ENCODE assay signal across 23 cellular contexts in genomic region chr21:44803651-44804050, GRCh38. TPM values are rescaled to one million over a fixed set of nuclear protein-coding genes. Genes with fewer than 3 reads are reported as not detected.
DNase-seq lines count a peak whose midpoint lies in the region; TF ChIP-seq lines count a peak whose summit lies in the region.
"Had no signal": no experiment of that assay in that cellular context is flagged by ENCODE, and none has a peak within 500 bp of the region (broad histone marks: within the 10 kb centered on the region; RNA-seq: fewer than 3 reads in every experiment).

No MANE protein-coding gene starts in this region.

- H3K27me3 Mint-ChIP-seq in activated T-cell treated with anti-CD3 and anti-CD28 coated beads, Interleukin-2, amount 50 U/mL, for 24 hours: no peaks in the 10 kb centered on the region
- no peaks in the 10 kb centered on the region for H3K27me3 Mint-ChIP-seq in CD8-positive, alpha-beta memory T cell
- H3K27me3 Mint-ChIP-seq in activated T-helper 2 cell treated with anti-CD3 and anti-CD28 coated beads, Interferon-gamma antibody, Interleukin-2, Interleukin-4, amounts not matched to agents 10 μg/mL and 5 μg/mL and 100 μg/mL, durations not matched to agents 14 hours and 24 hours and 36 hours (ENCODE audit: low read depth): no peaks in the 10 kb centered on the region
- H3K27me3 Mint-ChIP-seq in neural progenitor cell (ENCODE audit: insufficient read depth, low read depth): peaks cover 7% of the 10 kb centered on the region

- POLR2A ChIA-PET in CD8-positive, alpha-beta memory T cell (lab: Charles Lee): no interaction called here

- no peak overlapping the region for H3K4me3 ChIP-seq in CD8-positive, alpha-beta memory T cell (ENCODE audit: low read length)
- no peak overlapping the region for H3K4me3 ChIP-seq in neural progenitor cell
- H3K4me3 ChIP-seq: breast epithelium, lower lobe of right lung, right atrium auricular region, SJCRH30 had no signal

- peaks cover 22% of the 10 kb centered on the region for H3K36me3 ChIP-seq in CD8-positive, alpha-beta memory T cell (ENCODE audit: insufficient read depth, low read length)
- H3K36me3 ChIP-seq in neural progenitor cell: peaks cover 6% of the 10 kb centered on the region
- H3K36me3 ChIP-seq: breast epithelium had no signal

- no peaks in the 10 kb centered on the region for H3K9me3 Mint-ChIP-seq in activated T-cell treated with anti-CD3 and anti-CD28 coated beads, Interleukin-2, amount 50 U/mL, for 24 hours
- H3K9me3 Mint-ChIP-seq in CD8-positive, alpha-beta memory T cell: no peaks in the 10 kb centered on the region
- no peaks in the 10 kb centered on the region for H3K9me3 Mint-ChIP-seq in activated T-helper 2 cell treated with anti-CD3 and anti-CD28 coated beads, Interferon-gamma antibody, Interleukin-2, Interleukin-4, amounts not matched to agents 10 μg/mL and 5 μg/mL and 100 μg/mL, durations not matched to agents 14 hours and 24 hours and 36 hours
- no peaks in the 10 kb centered on the region for H3K9me3 Mint-ChIP-seq in neural progenitor cell

- H3K27ac ChIP-seq in CD8-positive, alpha-beta memory T cell (ENCODE audit: low read depth, low read length): no peak overlapping the region
- H3K27ac ChIP-seq in neural progenitor cell: no peak overlapping the region
- H3K27ac ChIP-seq: BLaER1 treated with 17β-estradiol and CSF1 and Interleukin-3, amounts not matched to agents 10 nM and 100 nM; breast epithelium; lower lobe of right lung; right atrium auricular region; SJCRH30 had no signal

- H3K9me3 ChIP-seq in CD8-positive, alpha-beta memory T cell (ENCODE audit: low read length): no peaks in the 10 kb centered on the region
- no peaks in the 10 kb centered on the region for H3K9me3 ChIP-seq in neural progenitor cell (ENCODE audit: low read depth)
- H3K9me3 ChIP-seq: BLaER1 treated with 17β-estradiol and CSF1 and Interleukin-3, amounts not matched to agents 10 nM and 100 nM; breast epithelium; lower lobe of right lung; right atrium auricular region; SJCRH30 had no signal

- H3K27ac Mint-ChIP-seq in activated T-cell treated with anti-CD3 and anti-CD28 coated beads, Interleukin-2, amount 50 U/mL, for 24 hours: peak overlapping the region; percentile 37
- H3K27ac Mint-ChIP-seq in CD8-positive, alpha-beta memory T cell: peak overlapping the region in 5 of 8 donors; percentile 5 to 88 (median 57)
- H3K27ac Mint-ChIP-seq in activated T-helper 2 cell treated with anti-CD3 and anti-CD28 coated beads, Interferon-gamma antibody, Interleukin-2, Interleukin-4, amounts not matched to agents 10 μg/mL and 5 μg/mL and 100 μg/mL, durations not matched to agents 14 hours and 24 hours and 36 hours: no peak overlapping the region
- H3K27ac Mint-ChIP-seq in neural progenitor cell: no peak overlapping the region

- DNase-seq in activated T-cell treated with anti-CD3 and anti-CD28 coated beads, Interleukin-2, amount 50 U/mL, for 24 hours: no peak
- DNase-seq in activated T-cell treated with anti-CD3 and anti-CD28 coated beads, Interleukin-2, amount 50 U/mL, for 1 hour: no peak
- no peak for DNase-seq in CD8-positive, alpha-beta memory T cell
- DNase-seq in activated T-helper 2 cell treated with anti-CD3 and anti-CD28 coated beads, Interferon-gamma antibody, Interleukin-2, Interleukin-4, amounts not matched to agents 10 μg/mL and 5 μg/mL and 100 μg/mL, durations not matched to agents 14 hours and 24 hours and 36 hours (ENCODE audit: low spot score): no peak
- DNase-seq in neural progenitor cell (ENCODE audit: low spot score): no peak
- DNase-seq in RPMI8226: no peak
- no peak for DNase-seq in pons (ENCODE audit: low spot score)
- no peak for DNase-seq in activated CD8-positive, alpha-beta memory T cell treated with anti-CD3 and anti-CD28 coated beads, Interleukin-2, amount 50 U/mL, for 48 hours
- DNase-seq: ACHN; activated T-cell treated with anti-CD3 and anti-CD28 coated beads, Interleukin-2, amount 50 U/mL, for 48 hours; cortex of kidney; DMS153; GDM1; H7; IMR-90; islet precursor cell; lower lobe of right lung; NCI-H1436; NK-92 treated with Interleukin-12 subunit alpha and Interleukin-12 subunit beta, amount 100 ng/mL, for 24 hours; SJCRH30 had no signal

- peak overlapping the region; percentile 99 for H3K4me3 Mint-ChIP-seq in activated T-cell treated with anti-CD3 and anti-CD28 coated beads, Interleukin-2, amount 50 U/mL, for 24 hours
- H3K4me3 Mint-ChIP-seq in CD8-positive, alpha-beta memory T cell: peak overlapping the region in 6 of 7 donors; percentile 84 to 94 (median 89)
- H3K4me3 Mint-ChIP-seq in activated T-helper 2 cell treated with anti-CD3 and anti-CD28 coated beads, Interferon-gamma antibody, Interleukin-2, Interleukin-4, amounts not matched to agents 10 μg/mL and 5 μg/mL and 100 μg/mL, durations not matched to agents 14 hours and 24 hours and 36 hours (ENCODE audit: low read depth): peak overlapping the region; percentile 83
- H3K4me3 Mint-ChIP-seq in neural progenitor cell: peak overlapping the region; percentile 86

- intact Hi-C loops in activated T-helper 2 cell treated with anti-CD3 and anti-CD28 coated beads, Interferon-gamma antibody, Interleukin-2, Interleukin-4, amounts not matched to agents 10 μg/mL and 5 μg/mL and 100 μg/mL, durations not matched to agents 14 hours and 24 hours and 36 hours (cut with micrococcal nuclease): loop anchor here (5.0 kb wide), 1 partner anchor 109 kb away; no protein-coding TSS in a partner anchor

- H3K36me3 Mint-ChIP-seq in activated T-cell treated with anti-CD3 and anti-CD28 coated beads, Interleukin-2, amount 50 U/mL, for 24 hours (ENCODE audit: low read depth): peaks cover 92% of the 10 kb centered on the region
- peaks cover 0 to 62% (median 5%) of the 10 kb centered on the region in 3 donors for H3K36me3 Mint-ChIP-seq in CD8-positive, alpha-beta memory T cell
- peaks cover 71% of the 10 kb centered on the region for H3K36me3 Mint-ChIP-seq in activated T-helper 2 cell treated with anti-CD3 and anti-CD28 coated beads, Interferon-gamma antibody, Interleukin-2, Interleukin-4, amounts not matched to agents 10 μg/mL and 5 μg/mL and 100 μg/mL, durations not matched to agents 14 hours and 24 hours and 36 hours (ENCODE audit: low read depth)
- H3K36me3 Mint-ChIP-seq in neural progenitor cell: peaks cover 29% of the 10 kb centered on the region

- peaks cover 25% of the 10 kb centered on the region for H4K20me1 ChIP-seq in neural progenitor cell (ENCODE audit: low read depth)

- H3K79me2 ChIP-seq in neural progenitor cell (ENCODE audit: low read depth): peaks cover 43% of the 10 kb centered on the region

- TF ChIP-seq CTCF in neural progenitor cell (IDR thresholded peaks at IDR 0.05): no peak

- CTCF ChIA-PET in CD8-positive, alpha-beta memory T cell (lab: Charles Lee): interaction anchor here (1.8 kb wide), 1 partner anchor 293 kb away, joined by 5 read pairs; no protein-coding TSS in a partner anchor

- H3K4me2 ChIP-seq in neural progenitor cell: peak overlapping the region; percentile 98

- H3K4me1 Mint-ChIP-seq in activated T-cell treated with anti-CD3 and anti-CD28 coated beads, Interleukin-2, amount 50 U/mL, for 24 hours (ENCODE audit: low read depth): peaks cover 53% of the 10 kb centered on the region
- peaks cover 26 to 37% (median 35%) of the 10 kb centered on the region in 3 donors for H3K4me1 Mint-ChIP-seq in CD8-positive, alpha-beta memory T cell
- H3K4me1 Mint-ChIP-seq in activated T-helper 2 cell treated with anti-CD3 and anti-CD28 coated beads, Interferon-gamma antibody, Interleukin-2, Interleukin-4, amounts not matched to agents 10 μg/mL and 5 μg/mL and 100 μg/mL, durations not matched to agents 14 hours and 24 hours and 36 hours (ENCODE audit: low read depth): peaks cover 35% of the 10 kb centered on the region
- peaks cover 27% of the 10 kb centered on the region for H3K4me1 Mint-ChIP-seq in neural progenitor cell

- no peak overlapping the region for H2AFZ ChIP-seq in neural progenitor cell (replicated peaks)

- H3K4me1 ChIP-seq in CD8-positive, alpha-beta memory T cell (ENCODE audit: insufficient read depth, low read length): peaks cover 28% of the 10 kb centered on the region
- peaks cover 19% of the 10 kb centered on the region for H3K4me1 ChIP-seq in neural progenitor cell

- peaks cover 28% of the 10 kb centered on the region for H3F3A ChIP-seq in neural progenitor cell (ENCODE audit: low read depth)

- H3K27me3 ChIP-seq in CD8-positive, alpha-beta memory T cell (ENCODE audit: insufficient read depth, low read length, poor library complexity, severe bottlenecking): no peaks in the 10 kb centered on the region
- H3K27me3 ChIP-seq in neural progenitor cell: no peaks in the 10 kb centered on the region
- H3K27me3 ChIP-seq: BLaER1 treated with 17β-estradiol and CSF1 and Interleukin-3, amounts not matched to agents 10 nM and 100 nM; breast epithelium; right atrium auricular region; SJCRH30 had no signal

- no peak overlapping the region for H3K9ac ChIP-seq in neural progenitor cell

RNA-seq across cellular contexts. Expression of gene UBE2G2, which starts 2.0 kb away (rescaled TPM):
- 100 to 1,000 TPM; 112 to 116 TPM for total RNA-seq in CD8-positive, alpha-beta memory T cell
- 60.1 TPM for polyA plus RNA-seq in CD8-positive, alpha-beta memory T cell
- total RNA-seq in activated T-helper 2 cell treated with anti-CD3 and anti-CD28 coated beads, Interferon-gamma antibody, Interleukin-2, Interleukin-4, amounts not matched to agents 10 μg/mL and 5 μg/mL and 100 μg/mL, durations not matched to agents 14 hours and 24 hours and 36 hours: 118 and 119 TPM in 2 replicates
- 76.7 and 83.1 TPM in 2 replicates for total RNA-seq in neural progenitor cell (ENCODE audit: low replicate concordance)

RNA-seq across cellular contexts. Expression of gene SUMO3, which starts 14.2 kb away (rescaled TPM):
- 10 to 100 TPM; 81.7 to 85.3 TPM for total RNA-seq in CD8-positive, alpha-beta memory T cell
- polyA plus RNA-seq in CD8-positive, alpha-beta memory T cell: 88.1 TPM
- total RNA-seq in activated T-helper 2 cell treated with anti-CD3 and anti-CD28 coated beads, Interferon-gamma antibody, Interleukin-2, Interleukin-4, amounts not matched to agents 10 μg/mL and 5 μg/mL and 100 μg/mL, durations not matched to agents 14 hours and 24 hours and 36 hours: 86.1 and 87.0 TPM in 2 replicates
- 117 and 135 TPM in 2 replicates for total RNA-seq in neural progenitor cell (ENCODE audit: low replicate concordance)

Comparison
In these comparisons a context has a peak if more than half of its experiments do, and no peak if none do; other contexts are left out.
1. H3K27ac Mint-ChIP-seq: peak in activated T-cell treated with anti-CD3 and anti-CD28 coated beads, Interleukin-2, amount 50 U/mL, for 24 hours (single experiment) and CD8-positive, alpha-beta memory T cell (5 of 8); none in activated T-helper 2 cell treated with anti-CD3 and anti-CD28 coated beads, Interferon-gamma antibody, Interleukin-2, Interleukin-4, amounts not matched to agents 10 μg/mL and 5 μg/mL and 100 μg/mL, durations not matched to agents 14 hours and 24 hours and 36 hours (single experiment) and neural progenitor cell (single experiment).
2. Peak in every context shown above with its lines, with median percentiles within 50 percentile points of each other: H3K4me3 Mint-ChIP-seq.